Comparison of ENCODE assay signal across 1 cellular context in genomic region chr10:7687228-7687907, GRCh38.
TF ChIP-seq lines count a peak whose summit lies in the region.

No MANE protein-coding gene starts in this region.

TF ChIP-seq in HepG2, 621 proteins besides CTCF, POLR2A, EP300 and RAD21 (continued from another document and continues in another):
- TF ChIP-seq, protein P1, sequence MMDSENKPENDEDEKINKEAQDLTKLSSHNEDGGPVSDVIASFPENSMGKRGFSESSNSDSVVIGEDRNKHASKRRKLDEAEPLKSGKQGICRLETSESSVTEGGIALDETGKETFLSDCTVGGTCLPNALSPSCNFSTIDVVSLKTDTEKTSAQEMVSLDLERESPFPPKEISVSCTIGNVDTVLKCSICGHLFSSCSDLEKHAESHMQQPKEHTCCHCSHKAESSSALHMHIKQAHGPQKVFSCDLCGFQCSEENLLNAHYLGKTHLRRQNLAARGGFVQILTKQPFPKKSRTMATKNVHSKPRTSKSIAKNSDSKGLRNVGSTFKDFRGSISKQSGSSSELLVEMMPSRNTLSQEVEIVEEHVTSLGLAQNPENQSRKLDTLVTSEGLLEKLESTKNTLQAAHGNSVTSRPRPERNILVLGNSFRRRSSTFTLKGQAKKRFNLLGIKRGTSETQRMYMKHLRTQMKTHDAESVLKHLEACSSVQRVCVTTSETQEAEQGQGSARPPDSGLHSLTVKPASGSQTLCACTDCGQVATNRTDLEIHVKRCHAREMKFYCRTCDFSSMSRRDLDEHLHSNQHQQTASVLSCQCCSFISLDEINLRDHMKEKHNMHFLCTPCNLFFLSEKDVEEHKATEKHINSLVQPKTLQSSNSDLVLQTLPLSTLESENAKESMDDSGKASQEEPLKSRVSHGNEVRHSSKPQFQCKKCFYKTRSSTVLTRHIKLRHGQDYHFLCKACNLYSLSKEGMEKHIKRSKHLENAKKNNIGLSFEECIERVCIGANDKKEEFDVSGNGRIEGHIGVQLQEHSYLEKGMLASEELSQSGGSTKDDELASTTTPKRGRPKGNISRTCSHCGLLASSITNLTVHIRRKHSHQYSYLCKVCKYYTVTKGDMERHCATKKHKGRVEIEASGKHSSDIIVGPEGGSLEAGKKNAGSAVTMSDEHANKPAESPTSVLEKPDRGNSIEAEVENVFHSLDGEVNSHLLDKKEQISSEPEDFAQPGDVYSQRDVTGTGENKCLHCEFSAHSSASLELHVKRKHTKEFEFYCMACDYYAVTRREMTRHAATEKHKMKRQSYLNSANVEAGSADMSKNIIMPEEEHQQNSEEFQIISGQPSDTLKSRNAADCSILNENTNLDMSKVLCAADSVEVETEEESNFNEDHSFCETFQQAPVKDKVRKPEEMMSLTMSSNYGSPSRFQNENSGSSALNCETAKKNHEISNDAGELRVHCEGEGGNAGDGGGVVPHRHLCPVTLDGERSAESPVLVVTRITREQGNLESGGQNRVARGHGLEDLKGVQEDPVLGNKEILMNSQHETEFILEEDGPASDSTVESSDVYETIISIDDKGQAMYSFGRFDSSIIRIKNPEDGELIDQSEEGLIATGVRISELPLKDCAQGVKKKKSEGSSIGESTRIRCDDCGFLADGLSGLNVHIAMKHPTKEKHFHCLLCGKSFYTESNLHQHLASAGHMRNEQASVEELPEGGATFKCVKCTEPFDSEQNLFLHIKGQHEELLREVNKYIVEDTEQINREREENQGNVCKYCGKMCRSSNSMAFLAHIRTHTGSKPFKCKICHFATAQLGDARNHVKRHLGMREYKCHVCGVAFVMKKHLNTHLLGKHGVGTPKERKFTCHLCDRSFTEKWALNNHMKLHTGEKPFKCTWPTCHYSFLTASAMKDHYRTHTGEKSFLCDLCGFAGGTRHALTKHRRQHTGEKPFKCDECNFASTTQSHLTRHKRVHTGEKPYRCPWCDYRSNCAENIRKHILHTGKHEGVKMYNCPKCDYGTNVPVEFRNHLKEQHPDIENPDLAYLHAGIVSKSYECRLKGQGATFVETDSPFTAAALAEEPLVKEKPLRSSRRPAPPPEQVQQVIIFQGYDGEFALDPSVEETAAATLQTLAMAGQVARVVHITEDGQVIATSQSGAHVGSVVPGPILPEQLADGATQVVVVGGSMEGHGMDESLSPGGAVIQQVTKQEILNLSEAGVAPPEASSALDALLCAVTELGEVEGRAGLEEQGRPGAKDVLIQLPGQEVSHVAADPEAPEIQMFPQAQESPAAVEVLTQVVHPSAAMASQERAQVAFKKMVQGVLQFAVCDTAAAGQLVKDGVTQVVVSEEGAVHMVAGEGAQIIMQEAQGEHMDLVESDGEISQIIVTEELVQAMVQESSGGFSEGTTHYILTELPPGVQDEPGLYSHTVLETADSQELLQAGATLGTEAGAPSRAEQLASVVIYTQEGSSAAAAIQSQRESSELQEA (CRISPR knock-in tag; IDR thresholded peaks at IDR 0.05; ENCODE audit: not compliant biosample characterization), result no peak
- TF ChIP-seq ZFP36L2 (CRISPR knock-in tag; IDR thresholded peaks at IDR 0.05) (no peak), TRIM22 (IDR thresholded peaks at IDR 0.05) (no peak), RCOR2 (CRISPR knock-in tag; IDR thresholded peaks at IDR 0.05) (no peak), CEBPB (IDR thresholded peaks at IDR 0.05; ENCODE audit: borderline replicate concordance, low read depth, low read length) (no peak; the same call in 1 of the 2 replicates), TEAD2 (CRISPR knock-in tag; IDR thresholded peaks at IDR 0.05) (no peak), ZNF839 (CRISPR knock-in tag; IDR thresholded peaks at IDR 0.05; ENCODE audit: borderline replicate concordance) (no peak), THAP7 (CRISPR knock-in tag; IDR thresholded peaks at IDR 0.05) (no peak), ETV6 (CRISPR knock-in tag; conservative IDR thresholded peaks at IDR 0.05) (0 out of 2 replicates have a peak, but pooled peaks have one; percentile 20), ADNP (CRISPR knock-in tag; IDR thresholded peaks at IDR 0.05) (no peak), UBTF (CRISPR knock-in tag; IDR thresholded peaks at IDR 0.05) (no peak), ZFP1 (CRISPR knock-in tag; IDR thresholded peaks at IDR 0.05) (no peak), ZKSCAN1 (IDR thresholded peaks at IDR 0.05; ENCODE audit: low read length) (no peak), ZNF614 (CRISPR knock-in tag; IDR thresholded peaks at IDR 0.05; ENCODE audit: borderline replicate concordance) (peak; percentile 65; the same call in 1 of the 2 replicates), FLYWCH1 (CRISPR knock-in tag; IDR thresholded peaks at IDR 0.05) (no peak), ZNF782 (CRISPR knock-in tag; IDR thresholded peaks at IDR 0.05; ENCODE audit: borderline replicate concordance) (no peak), MTERF4 (CRISPR knock-in tag; IDR thresholded peaks at IDR 0.05) (no peak), ZNF562 (CRISPR knock-in tag; IDR thresholded peaks at IDR 0.05; ENCODE audit: borderline replicate concordance) (no peak), POLR2G (IDR thresholded peaks at IDR 0.05; ENCODE audit: low read depth, low read length) (no peak), ZNF451 (CRISPR knock-in tag; IDR thresholded peaks at IDR 0.05) (no peak), ATF6 (CRISPR knock-in tag; conservative IDR thresholded peaks at IDR 0.05) (no peak), FOXK2 (IDR thresholded peaks at IDR 0.05) (no peak), ZC3H13 (CRISPR knock-in tag; IDR thresholded peaks at IDR 0.05) (0 out of 2 replicates have a peak, but pooled peaks have one; percentile 39), ZNF891 (CRISPR knock-in tag; IDR thresholded peaks at IDR 0.05) (no peak), HNF1B (CRISPR knock-in tag; IDR thresholded peaks at IDR 0.05) (peak; percentile 84), HOXA3 (CRISPR knock-in tag; IDR thresholded peaks at IDR 0.05) (peak; percentile 47; the same call in 1 of the 2 replicates), ETV5 (CRISPR knock-in tag; IDR thresholded peaks at IDR 0.05; ENCODE audit: borderline replicate concordance) (peak; percentile 31; the same call in 1 of the 2 replicates), ZNF230 (CRISPR knock-in tag; IDR thresholded peaks at IDR 0.05) (no peak), POLR2AphosphoS5 (IDR thresholded peaks at IDR 0.05; ENCODE audit: low read depth, low read length) (no peak), HHEX (CRISPR knock-in tag; IDR thresholded peaks at IDR 0.05) (no peak)
- TF ChIP-seq, protein P2, sequence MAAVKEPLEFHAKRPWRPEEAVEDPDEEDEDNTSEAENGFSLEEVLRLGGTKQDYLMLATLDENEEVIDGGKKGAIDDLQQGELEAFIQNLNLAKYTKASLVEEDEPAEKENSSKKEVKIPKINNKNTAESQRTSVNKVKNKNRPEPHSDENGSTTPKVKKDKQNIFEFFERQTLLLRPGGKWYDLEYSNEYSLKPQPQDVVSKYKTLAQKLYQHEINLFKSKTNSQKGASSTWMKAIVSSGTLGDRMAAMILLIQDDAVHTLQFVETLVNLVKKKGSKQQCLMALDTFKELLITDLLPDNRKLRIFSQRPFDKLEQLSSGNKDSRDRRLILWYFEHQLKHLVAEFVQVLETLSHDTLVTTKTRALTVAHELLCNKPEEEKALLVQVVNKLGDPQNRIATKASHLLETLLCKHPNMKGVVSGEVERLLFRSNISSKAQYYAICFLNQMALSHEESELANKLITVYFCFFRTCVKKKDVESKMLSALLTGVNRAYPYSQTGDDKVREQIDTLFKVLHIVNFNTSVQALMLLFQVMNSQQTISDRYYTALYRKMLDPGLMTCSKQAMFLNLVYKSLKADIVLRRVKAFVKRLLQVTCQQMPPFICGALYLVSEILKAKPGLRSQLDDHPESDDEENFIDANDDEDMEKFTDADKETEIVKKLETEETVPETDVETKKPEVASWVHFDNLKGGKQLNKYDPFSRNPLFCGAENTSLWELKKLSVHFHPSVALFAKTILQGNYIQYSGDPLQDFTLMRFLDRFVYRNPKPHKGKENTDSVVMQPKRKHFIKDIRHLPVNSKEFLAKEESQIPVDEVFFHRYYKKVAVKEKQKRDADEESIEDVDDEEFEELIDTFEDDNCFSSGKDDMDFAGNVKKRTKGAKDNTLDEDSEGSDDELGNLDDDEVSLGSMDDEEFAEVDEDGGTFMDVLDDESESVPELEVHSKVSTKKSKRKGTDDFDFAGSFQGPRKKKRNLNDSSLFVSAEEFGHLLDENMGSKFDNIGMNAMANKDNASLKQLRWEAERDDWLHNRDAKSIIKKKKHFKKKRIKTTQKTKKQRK (IDR thresholded peaks at IDR 0.05; ENCODE audit: low read length), result no peak
- TF ChIP-seq, protein P3, sequence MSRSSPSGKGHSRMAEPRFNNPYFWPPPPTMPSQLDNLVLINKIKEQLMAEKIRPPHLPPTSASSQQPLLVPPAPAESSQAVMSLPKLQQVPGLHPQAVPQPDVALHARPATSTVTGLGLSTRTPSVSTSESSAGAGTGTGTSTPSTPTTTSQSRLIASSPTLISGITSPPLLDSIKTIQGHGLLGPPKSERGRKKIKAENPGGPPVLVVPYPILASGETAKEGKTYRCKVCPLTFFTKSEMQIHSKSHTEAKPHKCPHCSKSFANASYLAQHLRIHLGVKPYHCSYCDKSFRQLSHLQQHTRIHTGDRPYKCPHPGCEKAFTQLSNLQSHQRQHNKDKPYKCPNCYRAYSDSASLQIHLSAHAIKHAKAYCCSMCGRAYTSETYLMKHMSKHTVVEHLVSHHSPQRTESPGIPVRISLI (CRISPR knock-in tag; IDR thresholded peaks at IDR 0.05; ENCODE audit: borderline replicate concordance), result no peak
- TF ChIP-seq, protein P4, sequence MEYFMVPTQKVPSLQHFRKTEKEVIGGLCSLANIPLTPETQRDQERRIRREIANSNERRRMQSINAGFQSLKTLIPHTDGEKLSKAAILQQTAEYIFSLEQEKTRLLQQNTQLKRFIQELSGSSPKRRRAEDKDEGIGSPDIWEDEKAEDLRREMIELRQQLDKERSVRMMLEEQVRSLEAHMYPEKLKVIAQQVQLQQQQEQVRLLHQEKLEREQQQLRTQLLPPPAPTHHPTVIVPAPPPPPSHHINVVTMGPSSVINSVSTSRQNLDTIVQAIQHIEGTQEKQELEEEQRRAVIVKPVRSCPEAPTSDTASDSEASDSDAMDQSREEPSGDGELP (IDR thresholded peaks at IDR 0.05; ENCODE audit: borderline replicate concordance, low read depth), result peak; percentile 91
